In genomic region chr7:45591101-45591906, GRCh38 we compare ENCODE assay signal across 12 cellular contexts.
"Had no signal": no experiment of that assay in that cellular context is flagged by ENCODE, and none has a peak within 500 bp of the region (broad histone marks: within the 10 kb centered on the region; RNA-seq: fewer than 3 reads in every experiment).

No MANE protein-coding gene starts in this region.

- H3K36me3 Mint-ChIP-seq: WTC11 had no signal

- H3K27ac ChIP-seq: lower lobe of right lung, SK-N-MC, testis had no signal

- ATAC-seq: lower lobe of right lung, WTC11 had no signal

- H3K36me3 ChIP-seq: lower lobe of right lung had no signal

- H3K27me3 Mint-ChIP-seq: activated CD4-positive, alpha-beta T cell treated with anti-CD3 and anti-CD28 coated beads, Interleukin-2, amount 10 ng/mL, durations not matched to agents 24 days and 14 days; stimulated activated naive CD8-positive, alpha-beta T cell treated with anti-CD3 and anti-CD28 coated beads, Interleukin-15, Interleukin-2, amounts not matched to agents 100 ng/mL and 50 ng/mL, for 24 hours had no signal

- H3K9me3 Mint-ChIP-seq: activated CD4-positive, alpha-beta T cell treated with anti-CD3 and anti-CD28 coated beads, Interleukin-2, amount 10 ng/mL, durations not matched to agents 24 days and 14 days; stimulated activated naive CD8-positive, alpha-beta T cell treated with anti-CD3 and anti-CD28 coated beads, Interleukin-15, Interleukin-2, amounts not matched to agents 100 ng/mL and 50 ng/mL, for 24 hours; WTC11 had no signal

- H3K4me3 ChIP-seq: lower lobe of right lung, SK-N-MC, testis had no signal

- H3K9me3 ChIP-seq: lower lobe of right lung, testis had no signal

- H3K27me3 ChIP-seq: testis had no signal

- H3K4me3 Mint-ChIP-seq: activated CD4-positive, alpha-beta T cell treated with anti-CD3 and anti-CD28 coated beads, Interleukin-2, amount 10 ng/mL, durations not matched to agents 24 days and 14 days; stimulated activated naive CD8-positive, alpha-beta T cell treated with anti-CD3 and anti-CD28 coated beads, Interleukin-15, Interleukin-2, amounts not matched to agents 100 ng/mL and 50 ng/mL, for 24 hours; WTC11 had no signal

- H3K4me1 ChIP-seq: lower lobe of right lung, testis had no signal

- H3K4me1 Mint-ChIP-seq: activated CD4-positive, alpha-beta T cell treated with anti-CD3 and anti-CD28 coated beads, Interleukin-2, amount 10 ng/mL, durations not matched to agents 24 days and 14 days had no signal

- H3K27ac Mint-ChIP-seq: activated CD4-positive, alpha-beta T cell treated with anti-CD3 and anti-CD28 coated beads, Interleukin-2, amount 10 ng/mL, durations not matched to agents 24 days and 14 days; stimulated activated naive CD8-positive, alpha-beta T cell treated with anti-CD3 and anti-CD28 coated beads, Interleukin-15, Interleukin-2, amounts not matched to agents 100 ng/mL and 50 ng/mL, for 24 hours had no signal

- DNase-seq: activated CD4-positive, alpha-beta T cell treated with anti-CD3 and anti-CD28 coated beads, Interleukin-2, amount 10 ng/mL, durations not matched to agents 24 days and 14 days; activated naive CD4-positive, alpha-beta T cell treated with Interleukin-2 at 50 U/mL for 16 hours; effector CD4-positive, alpha-beta T cell; kidney glomerular epithelial cell; lower lobe of right lung; midbrain; stimulated activated CD4-positive, alpha-beta T cell treated with anti-CD3 and anti-CD28 coated beads, Interleukin-4, amount 100 ng/mL, for 1 hour; stimulated activated CD8-positive, alpha-beta memory T cell treated with anti-CD3 and anti-CD28 coated beads, Interleukin-4, amount 100 ng/mL, for 48 hours; testis had no signal
